1 cellular context compared by ENCODE assay signal in genomic region chr1:208119225-208119606, GRCh38.
A peak's percentile ranks its signal among the peaks of the same experiment; 100 is the strongest.
TF ChIP-seq lines count a peak whose summit lies in the region.

No MANE protein-coding gene starts in this region.

TF ChIP-seq in HepG2, 621 proteins besides CTCF, POLR2A, EP300 and RAD21 (continued from another document and continues in another):
- TF ChIP-seq ZBTB14 (CRISPR knock-in tag; IDR thresholded peaks at IDR 0.05) (no peak), TIGD3 (CRISPR knock-in tag; IDR thresholded peaks at IDR 0.05; ENCODE audit: borderline replicate concordance) (no peak), ZSCAN22 (CRISPR knock-in tag; IDR thresholded peaks at IDR 0.05) (no peak), ZNF335 (CRISPR knock-in tag; IDR thresholded peaks at IDR 0.05) (no peak), ZBTB42 (CRISPR knock-in tag; IDR thresholded peaks at IDR 0.05) (no peak), USF2 (IDR thresholded peaks at IDR 0.05; ENCODE audit: low read depth, low read length) (no peak), USF2 (CRISPR knock-in tag; IDR thresholded peaks at IDR 0.05; ENCODE audit: borderline replicate concordance) (no peak), FOXA1 (IDR thresholded peaks at IDR 0.05) (no peak), FOXA1 (CRISPR knock-in tag; IDR thresholded peaks at IDR 0.05) (peak; percentile 54), E2F5 (CRISPR knock-in tag; conservative IDR thresholded peaks at IDR 0.05) (no peak), ZNF232 (CRISPR knock-in tag; IDR thresholded peaks at IDR 0.05; ENCODE audit: borderline replicate concordance) (0 out of 2 replicates have a peak, but pooled peaks have one; percentile 31), TFE3 (CRISPR knock-in tag; IDR thresholded peaks at IDR 0.05) (no peak), ZNF205 (CRISPR knock-in tag; IDR thresholded peaks at IDR 0.05) (no peak), ZFP41 (CRISPR knock-in tag; IDR thresholded peaks at IDR 0.05; ENCODE audit: borderline replicate concordance) (no peak), CBFB (CRISPR knock-in tag; IDR thresholded peaks at IDR 0.05) (no peak), HINFP (CRISPR knock-in tag; IDR thresholded peaks at IDR 0.05; ENCODE audit: low read depth) (0 out of 2 replicates have a peak, but pooled peaks have one; percentile 15), GTF3A (CRISPR knock-in tag; conservative IDR thresholded peaks at IDR 0.05) (no peak), HOMEZ (CRISPR knock-in tag; IDR thresholded peaks at IDR 0.05; ENCODE audit: low read depth) (no peak), RFX1 (IDR thresholded peaks at IDR 0.05) (no peak), TAF1 (CRISPR knock-in tag; IDR thresholded peaks at IDR 0.05) (no peak), ZNF33A (CRISPR knock-in tag; IDR thresholded peaks at IDR 0.05; ENCODE audit: borderline replicate concordance) (no peak), ZNF251 (CRISPR knock-in tag; IDR thresholded peaks at IDR 0.05) (no peak), ZNF639 (CRISPR knock-in tag; conservative IDR thresholded peaks at IDR 0.05) (no peak), ZSCAN30 (CRISPR knock-in tag; IDR thresholded peaks at IDR 0.05) (no peak), NCOA5 (CRISPR knock-in tag; IDR thresholded peaks at IDR 0.05) (no peak), ZNF749 (CRISPR knock-in tag; IDR thresholded peaks at IDR 0.05; ENCODE audit: borderline replicate concordance) (no peak), KAT2B (IDR thresholded peaks at IDR 0.05; ENCODE audit: borderline replicate concordance, low read depth, low read length) (no peak), RXRB (CRISPR knock-in tag; IDR thresholded peaks at IDR 0.05; ENCODE audit: borderline replicate concordance) (peak; percentile 73), ZNF574 (CRISPR knock-in tag; IDR thresholded peaks at IDR 0.05) (peak; percentile 42; the same call in 1 of the 2 replicates), MZF1 (CRISPR knock-in tag; IDR thresholded peaks at IDR 0.05; ENCODE audit: borderline replicate concordance) (no peak), THRA (CRISPR knock-in tag; IDR thresholded peaks at IDR 0.05; ENCODE audit: borderline replicate concordance) (0 out of 2 replicates have a peak, but pooled peaks have one; percentile 38), ZNF646 (CRISPR knock-in tag; IDR thresholded peaks at IDR 0.05) (no peak)
